10 cellular contexts compared by ENCODE assay signal in genomic region chr12:124517260-124518050, GRCh38. TPM values are rescaled to one million over a fixed set of nuclear protein-coding genes. Genes with fewer than 3 reads are reported as not detected.
A peak's percentile ranks its signal among the peaks of the same experiment; 100 is the strongest.
DNase-seq lines count a peak whose midpoint lies in the region; ATAC-seq and TF ChIP-seq lines count a peak whose summit lies in the region.
"Had no signal": no experiment of that assay in that cellular context is flagged by ENCODE, and none has a peak within 500 bp of the region (broad histone marks: within the 10 kb centered on the region; RNA-seq: fewer than 3 reads in every experiment).

No MANE protein-coding gene starts in this region.

- H3K27me3 Mint-ChIP-seq in activated CD4-positive, alpha-beta T cell treated with anti-CD3 and anti-CD28 coated beads for 36 hours, result no peaks in the 10 kb centered on the region
- H3K27me3 Mint-ChIP-seq: activated naive CD8-positive, alpha-beta T cell had no signal

- peaks cover 67 to 86% (median 73%) of the 10 kb centered on the region in 4 donors for H3K4me1 ChIP-seq in upper lobe of left lung

- peak in 1 of 4 donors; percentile 16 for TF ChIP-seq EP300 in upper lobe of left lung (IDR thresholded peaks at IDR 0.05)

- CTCF ChIA-PET in activated CD4-positive, alpha-beta T cell treated with anti-CD3 and anti-CD28 coated beads for 36 hours (lab: Charles Lee), result interaction anchor here (0.7 kb wide), 1 partner anchor 253 kb away, joined by 4 read pairs; no protein-coding TSS in a partner anchor

- peaks cover 25% of the 10 kb centered on the region for H3K4me1 Mint-ChIP-seq in activated CD4-positive, alpha-beta T cell treated with anti-CD3 and anti-CD28 coated beads for 36 hours

- TF ChIP-seq CTCF in coronary artery (IDR thresholded peaks at IDR 0.05), result no peak
- TF ChIP-seq CTCF in upper lobe of left lung (IDR thresholded peaks at IDR 0.05), result no peak

- no peaks in the 10 kb centered on the region for H3K9me3 ChIP-seq in upper lobe of left lung

- no peak overlapping the region for H3K27ac Mint-ChIP-seq in activated CD4-positive, alpha-beta T cell treated with anti-CD3 and anti-CD28 coated beads for 36 hours
- H3K27ac Mint-ChIP-seq: activated naive CD8-positive, alpha-beta T cell had no signal

- ATAC-seq in upper lobe of left lung (ENCODE audit: low FRiP score in 2 of 2), result peak in 1 of 2 donors; percentile 8
- ATAC-seq in HG03097 (IDR thresholded peaks at IDR 0.05; ENCODE audit: low FRiP score, unreplicated experiment), result no peak
- no peak for ATAC-seq in activated CD4-positive, alpha-beta T cell treated with anti-CD3 and anti-CD28 coated beads for 36 hours
- ATAC-seq: GM12878 had no signal

- DNase-seq in COLO829 (ENCODE audit: low spot score) (peak; percentile 53), NCI-H2227 treated with DMSO at 0.1 percent for 48 hours (lab: John Stamatoyannopoulos, UW) (peak; percentile 59), coronary artery (ENCODE audit: low spot score) (peak; percentile 89), lung microvascular endothelial cell (ENCODE audit: low read depth in 2 of 2) (peak; percentile 62 to 64), upper lobe of left lung (peak; percentile 83 to 90), iPS-NIHi11 (ENCODE audit: low spot score) (no peak)
- DNase-seq in activated CD4-positive, alpha-beta T cell treated with anti-CD3 and anti-CD28 coated beads for 36 hours, result no peak

- WGBS in upper lobe of left lung, 2 donors, result 14 to 16% methylated on average over 7 to 40 of the region's 47 CpGs

- POLR2A ChIA-PET in activated CD4-positive, alpha-beta T cell treated with anti-CD3 and anti-CD28 coated beads for 36 hours (lab: Charles Lee), result no interaction called here

- no peak overlapping the region for H3K4me3 Mint-ChIP-seq in activated CD4-positive, alpha-beta T cell treated with anti-CD3 and anti-CD28 coated beads for 36 hours
- H3K4me3 Mint-ChIP-seq: activated naive CD8-positive, alpha-beta T cell had no signal

- H3K27me3 ChIP-seq in upper lobe of left lung, result no peaks in the 10 kb centered on the region

- intact Hi-C loops in activated CD4-positive, alpha-beta T cell treated with anti-CD3 and anti-CD28 coated beads for 36 hours (cut with DNase I, micrococcal nuclease), result no loop called here

- H3K4me3 ChIP-seq in coronary artery (peak overlapping the region; percentile 74), upper lobe of left lung (peak overlapping the region; percentile 14 to 54 (median 40))
- H3K4me3 ChIP-seq: GM12878 had no signal

- H3K27ac ChIP-seq in coronary artery, result peak overlapping the region; percentile 100
- peak overlapping the region; percentile 86 to 95 (median 90) for H3K27ac ChIP-seq in upper lobe of left lung

- H3K36me3 ChIP-seq in upper lobe of left lung, result peaks cover 0 to 5% (median 1%) of the 10 kb centered on the region in 4 donors

- H3K36me3 Mint-ChIP-seq in activated CD4-positive, alpha-beta T cell treated with anti-CD3 and anti-CD28 coated beads for 36 hours (ENCODE audit: low read depth), result peaks cover 9% of the 10 kb centered on the region

- no peaks in the 10 kb centered on the region for H3K9me3 Mint-ChIP-seq in activated CD4-positive, alpha-beta T cell treated with anti-CD3 and anti-CD28 coated beads for 36 hours (ENCODE audit: low read depth)

- no peak for TF ChIP-seq POLR2A in upper lobe of left lung (IDR thresholded peaks at IDR 0.05)

RNA-seq across cellular contexts. Expression of gene NCOR2, which starts 50.0 kb away (rescaled TPM):
- 10.5 TPM in 2 replicates for total RNA-seq in lung microvascular endothelial cell
- total RNA-seq in upper lobe of left lung, result 100 to 1,000 TPM; 188 to 603 (median 373) TPM
- 100 to 1,000 TPM; 103 to 115 TPM for total RNA-seq in activated CD4-positive, alpha-beta T cell treated with anti-CD3 and anti-CD28 coated beads for 36 hours

Comparison
In these comparisons a context has a peak if more than half of its experiments do, and no peak if none do; other contexts are left out.
1. DNase-seq: peak in COLO829 (single experiment), NCI-H2227 treated with DMSO at 0.1 percent for 48 hours (single experiment), coronary artery (single experiment), lung microvascular endothelial cell (2 of 2) and upper lobe of left lung (2 of 2); none in iPS-NIHi11 (single experiment) and activated CD4-positive, alpha-beta T cell treated with anti-CD3 and anti-CD28 coated beads for 36 hours (single experiment).